In the genomic region with DNA sequence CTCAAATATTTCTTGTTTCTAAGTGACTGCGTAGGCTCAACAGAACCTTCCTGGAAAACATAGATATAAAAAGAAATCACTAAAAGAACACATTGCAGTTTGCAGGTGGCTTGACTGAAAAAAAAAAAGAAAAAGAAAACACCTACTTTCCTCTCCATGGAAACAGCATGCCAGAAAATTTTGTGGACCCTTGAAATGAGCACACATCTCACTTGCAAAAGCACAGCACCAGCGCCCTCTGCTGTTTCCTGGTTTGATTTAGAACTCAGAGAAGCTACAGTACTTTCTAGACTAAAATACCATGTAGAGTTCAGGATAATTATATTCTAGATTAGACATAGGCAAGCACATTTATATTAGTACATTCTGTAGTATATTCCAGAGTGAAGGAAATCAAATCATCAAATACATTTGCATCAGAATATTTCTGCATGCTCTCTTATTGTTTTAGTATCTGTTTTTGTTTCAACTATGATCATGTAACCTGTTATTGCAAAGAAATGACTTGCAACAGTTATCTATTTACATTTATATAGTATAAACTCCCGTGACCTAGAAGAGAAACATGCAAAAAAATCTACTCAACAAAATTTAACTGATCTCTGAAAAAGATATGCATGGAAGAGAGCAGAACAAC, we compare ENCODE assay signal across 8 cellular contexts. TPM values are rescaled to one million over a fixed set of nuclear protein-coding genes. Genes with fewer than 3 reads are reported as not detected.
DNase-seq lines count a peak whose midpoint lies in the region; ATAC-seq lines count a peak whose summit lies in the region.

No MANE protein-coding gene starts in this region.

- H3K36me3 ChIP-seq in GM23248 (ENCODE audit: low read depth): no peaks in the 10 kb centered on the region

- H3K27ac ChIP-seq in GM23248: no peak overlapping the region

- H3K9me3 ChIP-seq in GM23248 (ENCODE audit: low read depth): no peaks in the 10 kb centered on the region

- H3K4me1 ChIP-seq in GM23248 (ENCODE audit: insufficient read depth): no peaks in the 10 kb centered on the region

- in situ Hi-C loops in ACHN (cut with HindIII; ENCODE audit: low pct_ligation_motif_present, low pct_unique_long_range_greater_than_20kb, low sequenced_read_pairs) (no loop called here), GM23248 (cut with MboI) (loop anchor here (10.0 kb wide), 1 partner anchor 430 kb away; no protein-coding TSS in a partner anchor)

- no peaks in the 10 kb centered on the region for H3K79me2 ChIP-seq in GM23248 (ENCODE audit: insufficient read depth)

- WGBS in GM23248 (ENCODE audit: low coverage in 1 of 2, low lambda C conversion rate in 2 of 2, missing lambda C conversion rate in 2 of 2), 2 experiments: 33 to 34% methylated on average over 3 of the region's 3 CpGs

- no peak for ATAC-seq in HG02588 (IDR thresholded peaks at IDR 0.05; ENCODE audit: unreplicated experiment)

- DNase-seq in ACHN (peak; percentile 71), GM23248 (peak; percentile 82), NCI-H69 (lab: John Stamatoyannopoulos, UW) (peak; percentile 68), dermis microvascular lymphatic vessel endothelial cell (ENCODE audit: low read depth in 2 of 2) (peak; percentile 83 to 86), lung microvascular endothelial cell (ENCODE audit: low read depth in 2 of 2) (peak; percentile 88 to 93)
- DNase-seq in activated CD4-positive, alpha-beta T cell treated with anti-CD3 and anti-CD28 coated beads, Interleukin-2, amount 50 U/mL, for 1 hour: peak; percentile 73
- DNase-seq in stimulated activated CD8-positive, alpha-beta memory T cell treated with anti-CD3 and anti-CD28 coated beads, Interleukin-12 subunit alpha, Interleukin-12 subunit beta, amount 100 ng/mL, for 24 hours (ENCODE audit: extremely low read depth): peak; percentile 36

- no peaks in the 10 kb centered on the region for H3K27me3 ChIP-seq in GM23248 (replicated peaks; ENCODE audit: insufficient read depth)

- no peaks in the 10 kb centered on the region for H3K9me2 ChIP-seq in GM23248 (ENCODE audit: insufficient read depth)

- no peak overlapping the region for H2AFZ ChIP-seq in GM23248

- no peak overlapping the region for H3K4me2 ChIP-seq in GM23248 (ENCODE audit: unreplicated experiment)

- H3K4me3 ChIP-seq in GM23248: no peak overlapping the region

- no peak overlapping the region for H3K9ac ChIP-seq in GM23248

- H3F3A ChIP-seq in GM23248 (ENCODE audit: insufficient read depth): no peaks in the 10 kb centered on the region

- no peaks in the 10 kb centered on the region for H4K20me1 ChIP-seq in GM23248 (ENCODE audit: insufficient read depth)

RNA-seq across cellular contexts. Expression of a gene that starts 22.3 kb away (rescaled TPM):
- 13.8 and 15.0 TPM in 2 replicates for total RNA-seq in GM23248 (2014; rRNA removed; shearing (Covaris generic))
- polyA plus RNA-seq in GM23248 (2016; fragmentation: Nextera tagmentation; extraction: Ambion mirVana): 4.3 and 4.9 TPM in 2 replicates
- total RNA-seq in dermis microvascular lymphatic vessel endothelial cell (21.3 and 22.0 TPM in 2 replicates), lung microvascular endothelial cell (16.3 and 16.7 TPM in 2 replicates)

Comparison
In these comparisons a context has a peak if more than half of its experiments do, and no peak if none do; other contexts are left out.
1. DNase-seq: peak in every context shown above with its lines; median percentile 90 in lung microvascular endothelial cell; 84 in dermis microvascular lymphatic vessel endothelial cell; 82 in GM23248; 73 in activated CD4-positive, alpha-beta T cell treated with anti-CD3 and anti-CD28 coated beads, Interleukin-2, amount 50 U/mL, for 1 hour; 71 in ACHN; 68 in NCI-H69; 36 in stimulated activated CD8-positive, alpha-beta memory T cell treated with anti-CD3 and anti-CD28 coated beads, Interleukin-12 subunit alpha, Interleukin-12 subunit beta, amount 100 ng/mL, for 24 hours.